ENCODE assay signal across 1 cellular context in the genomic region with DNA sequence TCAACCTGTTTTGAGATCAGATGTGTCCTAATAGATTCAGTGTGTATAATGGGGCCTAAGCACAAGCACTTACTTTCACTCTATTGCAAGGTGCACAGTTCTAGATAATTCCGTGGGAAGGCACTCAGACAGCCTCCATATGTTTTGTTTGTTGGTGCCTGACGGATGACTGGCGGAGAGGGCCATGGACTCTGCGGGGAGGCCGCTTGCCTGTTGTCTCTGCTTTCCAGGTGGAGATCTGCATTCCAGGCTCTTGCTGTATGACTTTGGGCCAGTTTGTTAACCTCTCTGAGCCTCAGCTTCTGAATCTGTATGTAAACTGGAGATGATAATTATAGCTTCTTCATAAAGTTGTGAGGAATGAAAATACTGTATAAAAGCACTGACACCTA.
A peak's percentile ranks its signal among the peaks of the same experiment; 100 is the strongest.
TF ChIP-seq lines count a peak whose summit lies in the region.

No MANE protein-coding gene starts in this region.

TF ChIP-seq in HepG2, 621 proteins besides CTCF, POLR2A, EP300 and RAD21 (continues in another document):
- TF ChIP-seq, protein P1, sequence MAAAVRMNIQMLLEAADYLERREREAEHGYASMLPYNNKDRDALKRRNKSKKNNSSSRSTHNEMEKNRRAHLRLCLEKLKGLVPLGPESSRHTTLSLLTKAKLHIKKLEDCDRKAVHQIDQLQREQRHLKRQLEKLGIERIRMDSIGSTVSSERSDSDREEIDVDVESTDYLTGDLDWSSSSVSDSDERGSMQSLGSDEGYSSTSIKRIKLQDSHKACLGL (CRISPR knock-in tag; IDR thresholded peaks at IDR 0.05): no peak
- no peak for TF ChIP-seq PRPF4 (IDR thresholded peaks at IDR 0.05; ENCODE audit: low read depth, low read length, poor library complexity, severe bottlenecking)
- peak; percentile 42; the same call in 1 of the 2 replicates for TF ChIP-seq ZFX (CRISPR knock-in tag; IDR thresholded peaks at IDR 0.05; ENCODE audit: low read depth)
- TF ChIP-seq, protein P2, sequence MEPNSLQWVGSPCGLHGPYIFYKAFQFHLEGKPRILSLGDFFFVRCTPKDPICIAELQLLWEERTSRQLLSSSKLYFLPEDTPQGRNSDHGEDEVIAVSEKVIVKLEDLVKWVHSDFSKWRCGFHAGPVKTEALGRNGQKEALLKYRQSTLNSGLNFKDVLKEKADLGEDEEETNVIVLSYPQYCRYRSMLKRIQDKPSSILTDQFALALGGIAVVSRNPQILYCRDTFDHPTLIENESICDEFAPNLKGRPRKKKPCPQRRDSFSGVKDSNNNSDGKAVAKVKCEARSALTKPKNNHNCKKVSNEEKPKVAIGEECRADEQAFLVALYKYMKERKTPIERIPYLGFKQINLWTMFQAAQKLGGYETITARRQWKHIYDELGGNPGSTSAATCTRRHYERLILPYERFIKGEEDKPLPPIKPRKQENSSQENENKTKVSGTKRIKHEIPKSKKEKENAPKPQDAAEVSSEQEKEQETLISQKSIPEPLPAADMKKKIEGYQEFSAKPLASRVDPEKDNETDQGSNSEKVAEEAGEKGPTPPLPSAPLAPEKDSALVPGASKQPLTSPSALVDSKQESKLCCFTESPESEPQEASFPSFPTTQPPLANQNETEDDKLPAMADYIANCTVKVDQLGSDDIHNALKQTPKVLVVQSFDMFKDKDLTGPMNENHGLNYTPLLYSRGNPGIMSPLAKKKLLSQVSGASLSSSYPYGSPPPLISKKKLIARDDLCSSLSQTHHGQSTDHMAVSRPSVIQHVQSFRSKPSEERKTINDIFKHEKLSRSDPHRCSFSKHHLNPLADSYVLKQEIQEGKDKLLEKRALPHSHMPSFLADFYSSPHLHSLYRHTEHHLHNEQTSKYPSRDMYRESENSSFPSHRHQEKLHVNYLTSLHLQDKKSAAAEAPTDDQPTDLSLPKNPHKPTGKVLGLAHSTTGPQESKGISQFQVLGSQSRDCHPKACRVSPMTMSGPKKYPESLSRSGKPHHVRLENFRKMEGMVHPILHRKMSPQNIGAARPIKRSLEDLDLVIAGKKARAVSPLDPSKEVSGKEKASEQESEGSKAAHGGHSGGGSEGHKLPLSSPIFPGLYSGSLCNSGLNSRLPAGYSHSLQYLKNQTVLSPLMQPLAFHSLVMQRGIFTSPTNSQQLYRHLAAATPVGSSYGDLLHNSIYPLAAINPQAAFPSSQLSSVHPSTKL (CRISPR knock-in tag; IDR thresholded peaks at IDR 0.05): no peak
- TF ChIP-seq SP4 (CRISPR knock-in tag; IDR thresholded peaks at IDR 0.05): no peak
- TF ChIP-seq SP5 (CRISPR knock-in tag; IDR thresholded peaks at IDR 0.05; ENCODE audit: borderline replicate concordance, low read depth): no peak
- no peak for TF ChIP-seq MBD4 (IDR thresholded peaks at IDR 0.05; ENCODE audit: borderline replicate concordance, low read length)
- TF ChIP-seq PCBP1 (IDR thresholded peaks at IDR 0.05; ENCODE audit: borderline replicate concordance, low read depth, low read length): no peak
- no peak for TF ChIP-seq PPARG (CRISPR knock-in tag; conservative IDR thresholded peaks at IDR 0.05)
- TF ChIP-seq, protein P3, sequence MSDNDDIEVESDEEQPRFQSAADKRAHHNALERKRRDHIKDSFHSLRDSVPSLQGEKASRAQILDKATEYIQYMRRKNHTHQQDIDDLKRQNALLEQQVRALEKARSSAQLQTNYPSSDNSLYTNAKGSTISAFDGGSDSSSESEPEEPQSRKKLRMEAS (IDR thresholded peaks at IDR 0.05): 0 out of 2 replicates have a peak, but pooled peaks have one; percentile 34
- no peak for TF ChIP-seq ZNF232 (CRISPR knock-in tag; IDR thresholded peaks at IDR 0.05; ENCODE audit: borderline replicate concordance)
- no peak for TF ChIP-seq FOXC1 (CRISPR knock-in tag; IDR thresholded peaks at IDR 0.05; ENCODE audit: borderline replicate concordance)
- TF ChIP-seq, protein P4, sequence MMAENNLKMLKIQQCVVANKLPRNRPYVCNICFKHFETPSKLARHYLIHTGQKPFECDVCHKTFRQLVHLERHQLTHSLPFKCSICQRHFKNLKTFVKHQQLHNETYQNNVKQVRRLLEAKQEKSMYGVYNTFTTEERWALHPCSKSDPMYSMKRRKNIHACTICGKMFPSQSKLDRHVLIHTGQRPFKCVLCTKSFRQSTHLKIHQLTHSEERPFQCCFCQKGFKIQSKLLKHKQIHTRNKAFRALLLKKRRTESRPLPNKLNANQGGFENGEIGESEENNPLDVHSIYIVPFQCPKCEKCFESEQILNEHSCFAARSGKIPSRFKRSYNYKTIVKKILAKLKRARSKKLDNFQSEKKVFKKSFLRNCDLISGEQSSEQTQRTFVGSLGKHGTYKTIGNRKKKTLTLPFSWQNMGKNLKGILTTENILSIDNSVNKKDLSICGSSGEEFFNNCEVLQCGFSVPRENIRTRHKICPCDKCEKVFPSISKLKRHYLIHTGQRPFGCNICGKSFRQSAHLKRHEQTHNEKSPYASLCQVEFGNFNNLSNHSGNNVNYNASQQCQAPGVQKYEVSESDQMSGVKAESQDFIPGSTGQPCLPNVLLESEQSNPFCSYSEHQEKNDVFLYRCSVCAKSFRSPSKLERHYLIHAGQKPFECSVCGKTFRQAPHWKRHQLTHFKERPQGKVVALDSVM (CRISPR knock-in tag; IDR thresholded peaks at IDR 0.05): no peak; the same call in 1 of the 2 replicates
- TF ChIP-seq, protein P5, sequence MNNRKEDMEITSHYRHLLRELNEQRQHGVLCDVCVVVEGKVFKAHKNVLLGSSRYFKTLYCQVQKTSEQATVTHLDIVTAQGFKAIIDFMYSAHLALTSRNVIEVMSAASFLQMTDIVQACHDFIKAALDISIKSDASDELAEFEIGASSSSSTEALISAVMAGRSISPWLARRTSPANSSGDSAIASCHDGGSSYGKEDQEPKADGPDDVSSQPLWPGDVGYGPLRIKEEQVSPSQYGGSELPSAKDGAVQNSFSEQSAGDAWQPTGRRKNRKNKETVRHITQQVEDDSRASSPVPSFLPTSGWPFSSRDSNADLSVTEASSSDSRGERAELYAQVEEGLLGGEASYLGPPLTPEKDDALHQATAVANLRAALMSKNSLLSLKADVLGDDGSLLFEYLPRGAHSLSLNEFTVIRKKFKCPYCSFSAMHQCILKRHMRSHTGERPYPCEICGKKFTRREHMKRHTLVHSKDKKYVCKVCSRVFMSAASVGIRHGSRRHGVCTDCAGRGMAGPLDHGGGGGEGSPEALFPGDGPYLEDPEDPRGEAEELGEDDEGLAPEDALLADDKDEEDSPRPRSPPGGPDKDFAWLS (CRISPR knock-in tag; IDR thresholded peaks at IDR 0.05; ENCODE audit: borderline replicate concordance): no peak
- TF ChIP-seq MAF1 (CRISPR knock-in tag; IDR thresholded peaks at IDR 0.05; ENCODE audit: borderline replicate concordance): no peak
- TF ChIP-seq, protein P6, sequence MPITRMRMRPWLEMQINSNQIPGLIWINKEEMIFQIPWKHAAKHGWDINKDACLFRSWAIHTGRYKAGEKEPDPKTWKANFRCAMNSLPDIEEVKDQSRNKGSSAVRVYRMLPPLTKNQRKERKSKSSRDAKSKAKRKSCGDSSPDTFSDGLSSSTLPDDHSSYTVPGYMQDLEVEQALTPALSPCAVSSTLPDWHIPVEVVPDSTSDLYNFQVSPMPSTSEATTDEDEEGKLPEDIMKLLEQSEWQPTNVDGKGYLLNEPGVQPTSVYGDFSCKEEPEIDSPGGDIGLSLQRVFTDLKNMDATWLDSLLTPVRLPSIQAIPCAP (CRISPR knock-in tag; IDR thresholded peaks at IDR 0.05; ENCODE audit: low read depth): no peak
- no peak for TF ChIP-seq ZEB1 (IDR thresholded peaks at IDR 0.05; ENCODE audit: insufficient replicate concordance, low read depth)
- TF ChIP-seq PTBP1 (IDR thresholded peaks at IDR 0.05; ENCODE audit: low read depth, low read length, poor library complexity, severe bottlenecking): no peak
- TF ChIP-seq ZFP37 (CRISPR knock-in tag; IDR thresholded peaks at IDR 0.05; ENCODE audit: borderline replicate concordance): no peak
- TF ChIP-seq SATB2 (CRISPR knock-in tag; IDR thresholded peaks at IDR 0.05): no peak
- TF ChIP-seq, protein P7, sequence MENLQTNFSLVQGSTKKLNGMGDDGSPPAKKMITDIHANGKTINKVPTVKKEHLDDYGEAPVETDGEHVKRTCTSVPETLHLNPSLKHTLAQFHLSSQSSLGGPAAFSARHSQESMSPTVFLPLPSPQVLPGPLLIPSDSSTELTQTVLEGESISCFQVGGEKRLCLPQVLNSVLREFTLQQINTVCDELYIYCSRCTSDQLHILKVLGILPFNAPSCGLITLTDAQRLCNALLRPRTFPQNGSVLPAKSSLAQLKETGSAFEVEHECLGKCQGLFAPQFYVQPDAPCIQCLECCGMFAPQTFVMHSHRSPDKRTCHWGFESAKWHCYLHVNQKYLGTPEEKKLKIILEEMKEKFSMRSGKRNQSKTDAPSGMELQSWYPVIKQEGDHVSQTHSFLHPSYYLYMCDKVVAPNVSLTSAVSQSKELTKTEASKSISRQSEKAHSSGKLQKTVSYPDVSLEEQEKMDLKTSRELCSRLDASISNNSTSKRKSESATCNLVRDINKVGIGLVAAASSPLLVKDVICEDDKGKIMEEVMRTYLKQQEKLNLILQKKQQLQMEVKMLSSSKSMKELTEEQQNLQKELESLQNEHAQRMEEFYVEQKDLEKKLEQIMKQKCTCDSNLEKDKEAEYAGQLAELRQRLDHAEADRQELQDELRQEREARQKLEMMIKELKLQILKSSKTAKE (CRISPR knock-in tag; IDR thresholded peaks at IDR 0.05; ENCODE audit: borderline replicate concordance): no peak
- TF ChIP-seq TCF7 (IDR thresholded peaks at IDR 0.05; ENCODE audit: low read depth): no peak
- TF ChIP-seq SCMH1 (CRISPR knock-in tag; IDR thresholded peaks at IDR 0.05; ENCODE audit: borderline replicate concordance): no peak
- TF ChIP-seq IKZF4 (CRISPR knock-in tag; IDR thresholded peaks at IDR 0.05; ENCODE audit: borderline replicate concordance, low read depth, not compliant biosample characterization): no peak
- no peak for TF ChIP-seq ZSCAN22 (CRISPR knock-in tag; IDR thresholded peaks at IDR 0.05)
- no peak for TF ChIP-seq TRIM24 (CRISPR knock-in tag; IDR thresholded peaks at IDR 0.05)
- TF ChIP-seq, protein P8, sequence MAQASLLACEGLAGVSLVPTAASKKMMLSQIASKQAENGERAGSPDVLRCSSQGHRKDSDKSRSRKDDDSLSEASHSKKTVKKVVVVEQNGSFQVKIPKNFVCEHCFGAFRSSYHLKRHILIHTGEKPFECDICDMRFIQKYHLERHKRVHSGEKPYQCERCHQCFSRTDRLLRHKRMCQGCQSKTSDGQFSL (CRISPR knock-in tag; IDR thresholded peaks at IDR 0.05): no peak
- TF ChIP-seq ZNF772 (CRISPR knock-in tag; IDR thresholded peaks at IDR 0.05): no peak
- no peak for TF ChIP-seq CEBPG (CRISPR knock-in tag; IDR thresholded peaks at IDR 0.05)
- no peak for TF ChIP-seq AHR (CRISPR knock-in tag; IDR thresholded peaks at IDR 0.05)
- TF ChIP-seq, protein P9, sequence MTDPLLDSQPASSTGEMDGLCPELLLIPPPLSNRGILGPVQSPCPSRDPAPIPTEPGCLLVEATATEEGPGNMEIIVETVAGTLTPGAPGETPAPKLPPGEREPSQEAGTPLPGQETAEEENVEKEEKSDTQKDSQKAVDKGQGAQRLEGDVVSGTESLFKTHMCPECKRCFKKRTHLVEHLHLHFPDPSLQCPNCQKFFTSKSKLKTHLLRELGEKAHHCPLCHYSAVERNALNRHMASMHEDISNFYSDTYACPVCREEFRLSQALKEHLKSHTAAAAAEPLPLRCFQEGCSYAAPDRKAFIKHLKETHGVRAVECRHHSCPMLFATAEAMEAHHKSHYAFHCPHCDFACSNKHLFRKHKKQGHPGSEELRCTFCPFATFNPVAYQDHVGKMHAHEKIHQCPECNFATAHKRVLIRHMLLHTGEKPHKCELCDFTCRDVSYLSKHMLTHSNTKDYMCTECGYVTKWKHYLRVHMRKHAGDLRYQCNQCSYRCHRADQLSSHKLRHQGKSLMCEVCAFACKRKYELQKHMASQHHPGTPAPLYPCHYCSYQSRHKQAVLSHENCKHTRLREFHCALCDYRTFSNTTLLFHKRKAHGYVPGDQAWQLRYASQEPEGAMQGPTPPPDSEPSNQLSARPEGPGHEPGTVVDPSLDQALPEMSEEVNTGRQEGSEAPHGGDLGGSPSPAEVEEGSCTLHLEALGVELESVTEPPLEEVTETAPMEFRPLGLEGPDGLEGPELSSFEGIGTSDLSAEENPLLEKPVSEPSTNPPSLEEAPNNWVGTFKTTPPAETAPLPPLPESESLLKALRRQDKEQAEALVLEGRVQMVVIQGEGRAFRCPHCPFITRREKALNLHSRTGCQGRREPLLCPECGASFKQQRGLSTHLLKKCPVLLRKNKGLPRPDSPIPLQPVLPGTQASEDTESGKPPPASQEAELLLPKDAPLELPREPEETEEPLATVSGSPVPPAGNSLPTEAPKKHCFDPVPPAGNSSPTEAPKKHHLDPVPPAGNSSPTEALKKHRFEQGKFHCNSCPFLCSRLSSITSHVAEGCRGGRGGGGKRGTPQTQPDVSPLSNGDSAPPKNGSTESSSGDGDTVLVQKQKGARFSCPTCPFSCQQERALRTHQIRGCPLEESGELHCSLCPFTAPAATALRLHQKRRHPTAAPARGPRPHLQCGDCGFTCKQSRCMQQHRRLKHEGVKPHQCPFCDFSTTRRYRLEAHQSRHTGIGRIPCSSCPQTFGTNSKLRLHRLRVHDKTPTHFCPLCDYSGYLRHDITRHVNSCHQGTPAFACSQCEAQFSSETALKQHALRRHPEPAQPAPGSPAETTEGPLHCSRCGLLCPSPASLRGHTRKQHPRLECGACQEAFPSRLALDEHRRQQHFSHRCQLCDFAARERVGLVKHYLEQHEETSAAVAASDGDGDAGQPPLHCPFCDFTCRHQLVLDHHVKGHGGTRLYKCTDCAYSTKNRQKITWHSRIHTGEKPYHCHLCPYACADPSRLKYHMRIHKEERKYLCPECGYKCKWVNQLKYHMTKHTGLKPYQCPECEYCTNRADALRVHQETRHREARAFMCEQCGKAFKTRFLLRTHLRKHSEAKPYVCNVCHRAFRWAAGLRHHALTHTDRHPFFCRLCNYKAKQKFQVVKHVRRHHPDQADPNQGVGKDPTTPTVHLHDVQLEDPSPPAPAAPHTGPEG (CRISPR knock-in tag; IDR thresholded peaks at IDR 0.05): no peak
- peak; percentile 98 for TF ChIP-seq ZBTB38 (CRISPR knock-in tag; IDR thresholded peaks at IDR 0.05)
- no peak for TF ChIP-seq SNAPC2 (CRISPR knock-in tag; IDR thresholded peaks at IDR 0.05)
- no peak for TF ChIP-seq ZNF282 (IDR thresholded peaks at IDR 0.05; ENCODE audit: partially characterized antibody)
- TF ChIP-seq RFXANK (CRISPR knock-in tag; IDR thresholded peaks at IDR 0.05): no peak
- TF ChIP-seq ZFY (CRISPR knock-in tag; IDR thresholded peaks at IDR 0.05): peak; percentile 17; the same call in 1 of the 2 replicates
- no peak for TF ChIP-seq MAFG (CRISPR knock-in tag; IDR thresholded peaks at IDR 0.05)
- peak; percentile 95 for TF ChIP-seq ZNF768 (CRISPR knock-in tag; IDR thresholded peaks at IDR 0.05)
- no peak for TF ChIP-seq GATAD1 (CRISPR knock-in tag; IDR thresholded peaks at IDR 0.05)
- TF ChIP-seq, protein P10, sequence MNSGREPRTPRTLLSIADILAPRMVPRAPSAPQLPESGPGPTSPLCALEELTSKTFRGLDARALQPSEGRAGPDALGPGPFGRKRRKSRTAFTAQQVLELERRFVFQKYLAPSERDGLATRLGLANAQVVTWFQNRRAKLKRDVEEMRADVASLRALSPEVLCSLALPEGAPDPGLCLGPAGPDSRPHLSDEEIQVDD (CRISPR knock-in tag; IDR thresholded peaks at IDR 0.05; ENCODE audit: borderline replicate concordance): no peak
- TF ChIP-seq CENPX (CRISPR knock-in tag; IDR thresholded peaks at IDR 0.05): no peak
- TF ChIP-seq KLF6 (CRISPR knock-in tag; IDR thresholded peaks at IDR 0.05): no peak
- TF ChIP-seq SRY (CRISPR knock-in tag; IDR thresholded peaks at IDR 0.05): 0 out of 2 replicates have a peak, but pooled peaks have one; percentile 35
